ENCODE assay signal across 1 cellular context in the genomic region with DNA sequence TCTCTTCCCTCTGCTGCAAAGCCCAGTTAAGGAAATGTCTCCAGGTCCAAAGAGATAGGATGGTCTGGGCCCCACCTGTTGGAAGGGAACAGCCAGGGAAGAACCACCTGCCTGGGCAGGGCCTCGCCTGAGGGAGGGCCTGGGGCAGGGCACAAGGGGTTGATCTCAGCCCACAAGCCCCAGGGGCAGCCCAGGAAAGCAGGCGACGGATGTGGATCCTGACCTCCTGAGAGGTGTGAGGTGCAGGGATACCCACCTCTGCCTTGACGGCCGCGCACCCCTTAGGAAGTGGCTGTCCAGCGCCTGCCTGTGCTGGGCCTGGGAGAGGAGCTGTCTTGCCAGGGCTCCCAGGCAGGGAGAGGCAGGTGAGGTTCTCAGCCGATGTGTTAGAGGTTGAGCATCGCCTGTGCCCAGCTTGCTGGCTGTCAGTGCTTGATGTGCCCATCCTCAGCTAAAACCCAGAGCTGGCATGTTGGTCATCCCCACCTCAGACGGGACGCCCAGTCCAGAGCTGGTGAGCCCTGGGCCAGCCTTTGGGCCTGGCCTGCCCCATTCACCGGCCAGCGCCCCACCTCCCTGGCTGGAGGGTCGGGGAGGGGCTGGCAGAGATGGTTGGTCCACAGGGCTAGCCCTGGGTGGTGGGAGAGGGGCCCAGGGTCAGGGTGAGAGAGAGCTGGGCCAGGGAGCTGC.
TF ChIP-seq lines count a peak whose summit lies in the region.

No MANE protein-coding gene starts in this region.

TF ChIP-seq in HepG2, 621 proteins besides CTCF, POLR2A, EP300 and RAD21:
- TF ChIP-seq REPIN1 (CRISPR knock-in tag; IDR thresholded peaks at IDR 0.05; ENCODE audit: borderline replicate concordance, low read depth) (0 out of 2 replicates have a peak, but pooled peaks have one; percentile 6), RFXANK (CRISPR knock-in tag; IDR thresholded peaks at IDR 0.05) (no peak), PAF1 (CRISPR knock-in tag; IDR thresholded peaks at IDR 0.05) (0 out of 2 replicates have a peak, but pooled peaks have one; percentile 29), MXD4 (CRISPR knock-in tag; IDR thresholded peaks at IDR 0.05) (no peak), PCBP1 (IDR thresholded peaks at IDR 0.05; ENCODE audit: borderline replicate concordance, low read depth, low read length) (0 out of 2 replicates have a peak, but pooled peaks have one; percentile 4), BORCS8-MEF2B (CRISPR knock-in tag; IDR thresholded peaks at IDR 0.05) (peak; percentile 9; the same call in 1 of the 2 replicates), ZEB1 (IDR thresholded peaks at IDR 0.05; ENCODE audit: insufficient replicate concordance, low read depth) (no peak), AGO2 (optimal IDR thresholded peaks at IDR 0.05; ENCODE audit: low read depth, low read length) (peak; percentile 69), NFRKB (IDR thresholded peaks at IDR 0.05) (no peak)
- TF ChIP-seq, protein P1, sequence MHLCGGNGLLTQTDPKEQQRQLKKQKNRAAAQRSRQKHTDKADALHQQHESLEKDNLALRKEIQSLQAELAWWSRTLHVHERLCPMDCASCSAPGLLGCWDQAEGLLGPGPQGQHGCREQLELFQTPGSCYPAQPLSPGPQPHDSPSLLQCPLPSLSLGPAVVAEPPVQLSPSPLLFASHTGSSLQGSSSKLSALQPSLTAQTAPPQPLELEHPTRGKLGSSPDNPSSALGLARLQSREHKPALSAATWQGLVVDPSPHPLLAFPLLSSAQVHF (CRISPR knock-in tag; IDR thresholded peaks at IDR 0.05), result peak; percentile 24; the same call in 1 of the 2 replicates
